ENCODE assay signal across 9 cellular contexts in genomic region chr12:32134144-32134888, GRCh38. TPM values are rescaled to one million over a fixed set of nuclear protein-coding genes. Genes with fewer than 3 reads are reported as not detected.
DNase-seq lines count a peak whose midpoint lies in the region; ATAC-seq and TF ChIP-seq lines count a peak whose summit lies in the region.
"Had no signal": no experiment of that assay in that cellular context is flagged by ENCODE, and none has a peak within 500 bp of the region (broad histone marks: within the 10 kb centered on the region; RNA-seq: fewer than 3 reads in every experiment).

No MANE protein-coding gene starts in this region.

- ATAC-seq in GM18498 (IDR thresholded peaks at IDR 0.05; ENCODE audit: unreplicated experiment) (peak; percentile 61), HG02588 (IDR thresholded peaks at IDR 0.05; ENCODE audit: unreplicated experiment) (peak; percentile 72)

- H3K9me3 ChIP-seq in OCI-LY7 (ENCODE audit: low read length) = no peaks in the 10 kb centered on the region
- H3K9me3 ChIP-seq: Peyer's patch had no signal

- H3K4me2 ChIP-seq in OCI-LY7 (ENCODE audit: low read length) = peak overlapping the region; percentile 75

- peak overlapping the region; percentile 13; the same call in 1 of the 2 replicates for H2AFZ ChIP-seq in OCI-LY7 (ENCODE audit: low read length)

- no peak overlapping the region for H3K4me3 Mint-ChIP-seq in chondrocyte (ENCODE audit: unreplicated experiment)

- peak overlapping the region; percentile 83 for H3K27ac ChIP-seq in OCI-LY7 (ENCODE audit: low read depth, low read length, poor library complexity, severe bottlenecking)

- H4K20me1 ChIP-seq in OCI-LY7 (ENCODE audit: insufficient read depth, low read length) = no peaks in the 10 kb centered on the region

- peak; percentile 77 for DNase-seq in OCI-LY7 (ENCODE audit: low spot score)
- peak; percentile 87 for DNase-seq in astrocyte of the hippocampus (ENCODE audit: low read depth, low spot score)
- peak; percentile 22 for DNase-seq in stimulated activated CD4-positive, alpha-beta T cell treated with anti-CD3 and anti-CD28 coated beads, Interleukin-12 subunit alpha, Interleukin-12 subunit beta, amount 100 ng/mL, for 4 hours
- no peak for DNase-seq in NOMO-1 treated with dmso at 0.1 percent for 144 hours (lab: John Stamatoyannopoulos, UW; ENCODE audit: unreplicated experiment)
- DNase-seq in chondrocyte (ENCODE audit: low spot score) = no peak
- DNase-seq in NCI-H146 (lab: John Stamatoyannopoulos, UW) = no peak

- no peak overlapping the region for H3K27ac Mint-ChIP-seq in chondrocyte (ENCODE audit: unreplicated experiment)

- H3K36me3 ChIP-seq in OCI-LY7 (ENCODE audit: insufficient read depth, low read length) = peaks cover 28% of the 10 kb centered on the region
- H3K36me3 ChIP-seq: Peyer's patch had no signal

- TF ChIP-seq CTCF in OCI-LY7 (conservative IDR thresholded peaks at IDR 0.05; ENCODE audit: low read length) = peak; percentile 47
- TF ChIP-seq CTCF in chondrocyte (IDR thresholded peaks at IDR 0.05) = no peak

- H3K4me1 Mint-ChIP-seq in chondrocyte (ENCODE audit: low read depth) = peaks cover 11% of the 10 kb centered on the region

- BruUV-seq in OCI-LY7 (replicated peaks; lab: Mats Ljungman, UMichigan) = TSS peak; percentile 45

- H3K9me2 ChIP-seq in OCI-LY7 (ENCODE audit: insufficient read depth, low read length) = no peaks in the 10 kb centered on the region

- intact Hi-C loops in OCI-LY7 (cut with micrococcal nuclease; ENCODE audit: unreplicated experiment) = loop anchor here (10.0 kb wide), 2 partner anchors 180 to 240 kb away; partner anchors contain the start of gene RESF1

- no peaks in the 10 kb centered on the region for H3K27me3 Mint-ChIP-seq in chondrocyte (ENCODE audit: low read depth)

- POLR2A ChIA-PET in OCI-LY7 (lab: Charles Lee) = interaction anchor here (0.5 to 2.7 kb wide), 15 partner anchors 9 to 298 kb away, joined by 3 to 16 read pairs (median 4); partner anchors contain the start of gene BICD1

- peaks cover 88% of the 10 kb centered on the region for H3K79me2 ChIP-seq in OCI-LY7 (ENCODE audit: insufficient read depth, low read depth, low read length)

- CTCF ChIA-PET in OCI-LY7 (lab: Charles Lee; ENCODE audit: unreplicated experiment) = interaction anchor here (1.0 kb wide), 1 partner anchor 29 kb away, joined by 3 read pairs; no protein-coding TSS in a partner anchor

- H3K9me3 Mint-ChIP-seq in chondrocyte (ENCODE audit: low read depth) = no peaks in the 10 kb centered on the region

- H3K4me1 ChIP-seq in OCI-LY7 (ENCODE audit: insufficient read depth, low read length, poor library complexity, severe bottlenecking) = peaks cover 76% of the 10 kb centered on the region

- H3K36me3 Mint-ChIP-seq in chondrocyte (ENCODE audit: low read depth) = no peaks in the 10 kb centered on the region

- peak overlapping the region; percentile 56 for H3K4me3 ChIP-seq in OCI-LY7 (ENCODE audit: low read depth, low read length, poor library complexity, severe bottlenecking)
- H3K4me3 ChIP-seq: Peyer's patch had no signal

RNA-seq across cellular contexts. Expression of gene BICD1, which starts 27.7 kb away (rescaled TPM):
- 40.4 and 42.9 TPM in 2 replicates for total RNA-seq in OCI-LY7 (2014; rRNA removed; shearing (Covaris generic))
- 88.2 and 99.5 TPM in 2 replicates for total RNA-seq in OCI-LY7 (2022)
- 30.5 to 55.2 TPM (median 31.3 TPM) in 3 replicates for total RNA-seq in chondrocyte

Comparison
In these comparisons a context has a peak if more than half of its experiments do, and no peak if none do; other contexts are left out.
1. DNase-seq: peak in OCI-LY7 (single experiment), astrocyte of the hippocampus (single experiment) and stimulated activated CD4-positive, alpha-beta T cell treated with anti-CD3 and anti-CD28 coated beads, Interleukin-12 subunit alpha, Interleukin-12 subunit beta, amount 100 ng/mL, for 4 hours (single experiment); none in NOMO-1 treated with dmso at 0.1 percent for 144 hours (single experiment), chondrocyte (single experiment) and NCI-H146 (single experiment).